23 cellular contexts compared by ENCODE assay signal in genomic region chr9:85515021-85515420, GRCh38.
"Had no signal": no experiment of that assay in that cellular context is flagged by ENCODE, and none has a peak within 500 bp of the region (broad histone marks: within the 10 kb centered on the region; RNA-seq: fewer than 3 reads in every experiment).

No MANE protein-coding gene starts in this region.

- ATAC-seq: activated naive CD4-positive, alpha-beta T cell treated with anti-CD3 and anti-CD28 coated beads, Interleukin-2, amount 50 U/mL, for 72 hours; activated T-cell treated with anti-CD3 and anti-CD28 coated beads, Interleukin-2, amount 50 U/mL, for 72 hours; heart right ventricle; left ventricle myocardium superior; pancreas; stimulated activated naive B cell treated with anti-CD40 and anti-IgM and Interleukin-4, amounts not matched to agents 10 μg/mL and 1 μg/mL and 100 μg/mL, for 72 hours; upper lobe of right lung had no signal

- H3K27ac ChIP-seq: dorsolateral prefrontal cortex, heart right ventricle, pancreas, prostate gland, stomach, tibial artery, upper lobe of right lung had no signal

- H3K27ac Mint-ChIP-seq: activated naive CD4-positive, alpha-beta T cell treated with anti-CD3 and anti-CD28 coated beads, Interleukin-2, amount 50 U/mL, for 72 hours; activated T-cell treated with anti-CD3 and anti-CD28 coated beads, Interleukin-2, amount 50 U/mL, for 72 hours; mesothelial cell of epicardium; naive B cell; stimulated activated naive B cell treated with anti-CD40 and anti-IgM and Interleukin-4, amounts not matched to agents 10 μg/mL and 1 μg/mL and 100 μg/mL, for 72 hours had no signal

- H3K9me3 Mint-ChIP-seq: activated naive CD4-positive, alpha-beta T cell treated with anti-CD3 and anti-CD28 coated beads, Interleukin-2, amount 50 U/mL, for 72 hours; activated T-cell treated with anti-CD3 and anti-CD28 coated beads, Interleukin-2, amount 50 U/mL, for 72 hours; mesothelial cell of epicardium had no signal

- H3K9me3 ChIP-seq: heart right ventricle, pancreas, prostate gland, stomach, tibial artery, upper lobe of right lung had no signal

- H3K27me3 ChIP-seq: dorsolateral prefrontal cortex, pancreas, upper lobe of right lung had no signal

- H3K4me1 ChIP-seq: pancreas, prostate gland, stomach, tibial artery, upper lobe of right lung had no signal

- H3K36me3 ChIP-seq: heart right ventricle, pancreas, prostate gland, stomach, tibial artery, upper lobe of right lung had no signal

- H3K4me3 ChIP-seq: dorsolateral prefrontal cortex, heart right ventricle, pancreas, prostate gland, stomach, tibial artery, upper lobe of right lung had no signal

- H3K4me3 Mint-ChIP-seq: activated T-cell treated with anti-CD3 and anti-CD28 coated beads, Interleukin-2, amount 50 U/mL, for 72 hours; mesothelial cell of epicardium; naive B cell; stimulated activated naive B cell treated with anti-CD40 and anti-IgM and Interleukin-4, amounts not matched to agents 10 μg/mL and 1 μg/mL and 100 μg/mL, for 72 hours had no signal

- H3K36me3 Mint-ChIP-seq: activated naive CD4-positive, alpha-beta T cell treated with anti-CD3 and anti-CD28 coated beads, Interleukin-2, amount 50 U/mL, for 72 hours; mesothelial cell of epicardium; naive B cell; stimulated activated naive B cell treated with anti-CD40 and anti-IgM and Interleukin-4, amounts not matched to agents 10 μg/mL and 1 μg/mL and 100 μg/mL, for 72 hours had no signal

- H3K4me1 Mint-ChIP-seq: naive B cell; stimulated activated naive B cell treated with anti-CD40 and anti-IgM and Interleukin-4, amounts not matched to agents 10 μg/mL and 1 μg/mL and 100 μg/mL, for 72 hours had no signal

- DNase-seq: activated CD4-positive, alpha-beta T cell treated with anti-CD3 and anti-CD28 coated beads for 4 hours; activated CD4-positive, alpha-beta T cell treated with anti-CD3 and anti-CD28 coated beads, Interleukin-2, amount 50 U/mL, for 4 hours; activated CD4-positive, CD25-positive, alpha-beta regulatory T cell; activated naive CD4-positive, alpha-beta T cell; activated T-cell treated with anti-CD3 and anti-CD28 coated beads for 4 hours; activated T-cell treated with anti-CD3 and anti-CD28 coated beads, Interleukin-2, amount 50 U/mL, for 72 hours; dorsolateral prefrontal cortex; effector memory CD4-positive, alpha-beta T cell; foreskin fibroblast; heart right ventricle; left ventricle myocardium superior; naive B cell; nucleus accumbens; pancreas; stimulated activated CD4-positive, alpha-beta T cell treated with anti-CD3 and anti-CD28 coated beads, Interleukin-15, amount 100 ng/mL, for 24 hours; stimulated activated CD4-positive, alpha-beta T cell treated with anti-CD3 and anti-CD28 coated beads, Interleukin-2, amount 100 ng/mL, for 24 hours; stimulated activated naive B cell treated with anti-CD40 and anti-IgM and Interleukin-4, amounts not matched to agents 10 μg/mL and 1 μg/mL and 100 μg/mL, for 72 hours; stomach; tibial artery; upper lobe of right lung had no signal
